In genomic region chr6:154995241-154996162, GRCh38 we compare ENCODE assay signal across 8 cellular contexts. TPM values are rescaled to one million over a fixed set of nuclear protein-coding genes. Genes with fewer than 3 reads are reported as not detected.
DNase-seq lines count a peak whose midpoint lies in the region; ATAC-seq and TF ChIP-seq lines count a peak whose summit lies in the region.

Gene TIAM2, plus strand, starts transcription at chr6:154995315. Its CDS starts 133,909 bp downstream, at chr6:155129224.

- 0 out of 4 replicates have a peak, but pooled peaks cover 6% of the 10 kb centered on the region in 2 experiments for H3K79me1 ChIP-seq in IMR-90 (ENCODE audit: low read depth in 1 of 2, low read length in 2 of 2)

- no peaks in the 10 kb centered on the region for H3K9me3 ChIP-seq in IMR-90 (ENCODE audit: control insufficient read depth, insufficient read depth, low read length)
- no peaks in the 10 kb centered on the region for H3K9me3 ChIP-seq in hepatocyte (ENCODE audit: low read depth)
- no peaks in the 10 kb centered on the region for H3K9me3 ChIP-seq in sigmoid colon

- H4K91ac ChIP-seq in IMR-90 (ENCODE audit: insufficient read depth, low read depth, low read length) = peak within 1 kb of the TSS; percentile 32; the same call in 1 of the 2 replicates

- peak within 1 kb of the TSS; percentile 63 for H2BK120ac ChIP-seq in IMR-90 (ENCODE audit: low read depth, low read length)

- POLR2A ChIA-PET in IMR-90 (lab: Charles Lee; ENCODE audit: unreplicated experiment) = interaction anchor here (0.8 to 1.0 kb wide), 2 partner anchors 63 to 105 kb away, joined by 3 to 4 read pairs; no protein-coding TSS in a partner anchor

- H3K56ac ChIP-seq in IMR-90 (ENCODE audit: extremely low read depth, insufficient read depth, low read length) = no peak within 1 kb of the TSS

- no TSS peak for BruUV-seq in IMR-90 (replicated peaks; lab: Mats Ljungman, UMichigan)

- H4K5ac ChIP-seq in IMR-90 (ENCODE audit: low read depth, low read length) = no peak within 1 kb of the TSS

- CTCF ChIA-PET in IMR-90 (lab: Yijun Ruan, JAX) = no interaction called here

- intact Hi-C loops in IMR-90 (cut with micrococcal nuclease) (loop anchor here (5.0 kb wide), 1 partner anchor 68 kb away; no protein-coding TSS in a partner anchor), sigmoid colon (cut with DNase I) (no loop called here)

- peak within 1 kb of the TSS; percentile 86 for H3K4me2 ChIP-seq in IMR-90 (ENCODE audit: low read depth, low read length)
- H3K4me2 ChIP-seq in hepatocyte = peak within 1 kb of the TSS; percentile 89

- 2% methylated on average over 47 of the region's 114 CpGs; no CpG with 5 or more reads in 1 of the 2 experiments for WGBS in IMR-90 (ENCODE audit: extremely low coverage in 2 of 2, insufficient read length in 1 of 2), 2 experiments
- 1% methylated on average over 59 of the region's 114 CpGs for WGBS in hepatocyte (ENCODE audit: low lambda C conversion rate, missing lambda C conversion rate)
- 0 to 1% methylated on average over 114 of the region's 114 CpGs for WGBS in sigmoid colon, 2 donors

- H2BK20ac ChIP-seq in IMR-90 (ENCODE audit: low read depth, low read length) = no peak within 1 kb of the TSS

- in situ Hi-C loops in IMR-90 (cut with MboI; ENCODE audit: low sequenced_read_pairs) = no loop called here

- peaks cover 3% of the 10 kb centered on the region for H3K79me2 ChIP-seq in hepatocyte

- H3K27ac ChIP-seq in IMR-90 (ENCODE audit: insufficient read depth, low read length) (peak within 1 kb of the TSS; percentile 35; the same call in 1 of the 2 replicates), hepatocyte (peak within 1 kb of the TSS; percentile 10), sigmoid colon (peak within 1 kb of the TSS in 2 of 4 donors; percentile 34 to 43)

- H2BK5ac ChIP-seq in IMR-90 (ENCODE audit: low read depth, low read length, poor library complexity, severe bottlenecking) = no peak within 1 kb of the TSS

- H4K20me1 ChIP-seq in IMR-90 (ENCODE audit: insufficient read depth, low read length) (peaks cover 4% of the 10 kb centered on the region; the same call in 1 of the 2 replicates), hepatocyte (ENCODE audit: insufficient read depth, poor library complexity, severe bottlenecking) (no peaks in the 10 kb centered on the region)

- no peaks in the 10 kb centered on the region for H3K36me3 Mint-ChIP-seq in activated naive CD4-positive, alpha-beta T cell treated with anti-CD3 and anti-CD28 coated beads, Interleukin-2, amount 50 U/mL, for 72 hours

- peak within 1 kb of the TSS; percentile 76 for H3K9ac ChIP-seq in IMR-90 (ENCODE audit: low read depth, low read length)

- 0 out of 2 replicates have a peak, but pooled peaks have one; percentile 4 for TF ChIP-seq CTCF in IMR-90 (conservative IDR thresholded peaks at IDR 0.05; ENCODE audit: low read depth, low read length)
- peak; percentile 16 for TF ChIP-seq CTCF in hepatocyte (IDR thresholded peaks at IDR 0.05; ENCODE audit: poor library complexity)
- TF ChIP-seq CTCF in sigmoid colon (IDR thresholded peaks at IDR 0.05) = no peak

- H3K4ac ChIP-seq in IMR-90 (ENCODE audit: low read depth, low read length) = peak within 1 kb of the TSS; percentile 59

- no peak for TF ChIP-seq POLR2A in IMR-90 (IDR thresholded peaks at IDR 0.05; ENCODE audit: low read depth, low read length)
- no peak for TF ChIP-seq POLR2A in sigmoid colon (IDR thresholded peaks at IDR 0.05)

- H3K27ac Mint-ChIP-seq in activated naive CD4-positive, alpha-beta T cell treated with anti-CD3 and anti-CD28 coated beads, Interleukin-2, amount 50 U/mL, for 72 hours = no peak within 1 kb of the TSS

- H3K36me3 ChIP-seq in IMR-90 (ENCODE audit: control insufficient read depth, insufficient read depth, low read length) (no peaks in the 10 kb centered on the region), hepatocyte (replicated peaks; ENCODE audit: insufficient read depth, low read depth) (no peaks in the 10 kb centered on the region), sigmoid colon (no peaks in the 10 kb centered on the region)

- peak; percentile 70 for DNase-seq in ELF-1 (ENCODE audit: low read depth, low spot score)
- DNase-seq in IMR-90 = no peak
- peak in 1 of 2 donors; percentile 44 for DNase-seq in activated naive CD4-positive, alpha-beta T cell treated with anti-CD3 and anti-CD28 coated beads, Interleukin-2, amount 50 U/mL, for 72 hours (ENCODE audit: low spot score in 2 of 2)
- DNase-seq in hepatocyte (ENCODE audit: low spot score) = peak; percentile 68
- DNase-seq in sigmoid colon = no peak
- DNase-seq in NCI-H1092 (lab: John Stamatoyannopoulos, UW) = no peak
- DNase-seq in mesenteric fat pad (ENCODE audit: low spot score) = no peak
- DNase-seq in MV-4-11 (lab: John Stamatoyannopoulos, UW) = no peak

- dilution Hi-C loops in IMR-90 (cut with HindIII; ENCODE audit: low sequenced_read_pairs, unreplicated experiment) = no loop called here

- H2AK9ac ChIP-seq in IMR-90 (replicated peaks; ENCODE audit: low read depth, low read length, poor library complexity) = peak within 1 kb of the TSS; percentile 91

- H3K9me1 ChIP-seq in IMR-90 (ENCODE audit: insufficient read depth, low read length) = no peaks in the 10 kb centered on the region

- H2AFZ ChIP-seq in IMR-90 (replicated peaks; ENCODE audit: low read length, poor library complexity) = peak within 1 kb of the TSS; percentile 97
- peak within 1 kb of the TSS; percentile 81 for H2AFZ ChIP-seq in hepatocyte

- H2BK15ac ChIP-seq in IMR-90 (ENCODE audit: low read depth, low read length) = no peak within 1 kb of the TSS

- no peak for TF ChIP-seq RAD21 in IMR-90 (IDR thresholded peaks at IDR 0.05; ENCODE audit: low read length)

- no peaks in the 10 kb centered on the region for H3K9me3 Mint-ChIP-seq in activated naive CD4-positive, alpha-beta T cell treated with anti-CD3 and anti-CD28 coated beads, Interleukin-2, amount 50 U/mL, for 72 hours

- H3K23ac ChIP-seq in IMR-90 (ENCODE audit: low read depth, low read length) = peak within 1 kb of the TSS; percentile 64; the same call in 1 of the 2 replicates

- no peak for TF ChIP-seq EP300 in sigmoid colon (IDR thresholded peaks at IDR 0.05)

- no peak within 1 kb of the TSS; the same call in 1 of the 2 replicates for H2AK5ac ChIP-seq in IMR-90 (ENCODE audit: low read depth, low read length)

- peak within 1 kb of the TSS; percentile 27; the same call in 1 of the 2 replicates for H3K18ac ChIP-seq in IMR-90 (ENCODE audit: low read depth, low read length)

- peak within 1 kb of the TSS in 1 of 2 experiments; percentile 80; a peak in 1 of 4 replicates for H4K8ac ChIP-seq in IMR-90 (ENCODE audit: low read depth in 2 of 2, low read length in 2 of 2)

- H3K4me3 ChIP-seq in IMR-90 (ENCODE audit: insufficient read depth, low read depth, low read length) (peak within 1 kb of the TSS; percentile 91), hepatocyte (peak within 1 kb of the TSS; percentile 98), sigmoid colon (peak within 1 kb of the TSS; percentile 42 to 65 (median 60))

- H3K9me2 ChIP-seq in hepatocyte (replicated peaks; ENCODE audit: insufficient read depth) = no peaks in the 10 kb centered on the region

- H3K4me1 ChIP-seq in IMR-90 (ENCODE audit: control insufficient read depth, insufficient read depth, low read length) = no peaks in the 10 kb centered on the region; the same call in 1 of the 2 replicates
- H3K4me1 ChIP-seq in hepatocyte (ENCODE audit: insufficient read depth) = peaks cover 12% of the 10 kb centered on the region
- H3K4me1 ChIP-seq in sigmoid colon = peaks cover 0 to 9% (median 8%) of the 10 kb centered on the region in 4 donors

- ATAC-seq in IMR-90 (ENCODE audit: low read depth) = peak; percentile 87
- ATAC-seq in activated naive CD4-positive, alpha-beta T cell treated with anti-CD3 and anti-CD28 coated beads, Interleukin-2, amount 50 U/mL, for 72 hours = peak; percentile 60 to 82

- peak within 1 kb of the TSS; percentile 81; the same call in 1 of the 2 replicates for H3K14ac ChIP-seq in IMR-90 (replicated peaks; ENCODE audit: low read depth, low read length)

- no peaks in the 10 kb centered on the region for H3K27me3 ChIP-seq in IMR-90 (ENCODE audit: control insufficient read depth, insufficient read depth, low read length)
- H3K27me3 ChIP-seq in hepatocyte = no peaks in the 10 kb centered on the region
- peaks cover 0 to 20% (median 0%) of the 10 kb centered on the region in 3 donors for H3K27me3 ChIP-seq in sigmoid colon

TF ChIP-seq in IMR-90, 13 proteins besides CTCF, POLR2A, EP300 and RAD21:
- TF ChIP-seq MAZ (IDR thresholded peaks at IDR 0.05; ENCODE audit: borderline replicate concordance, low read depth, low read length) = peak; percentile 17; the same call in 1 of the 2 replicates
- TF ChIP-seq MAFK (IDR thresholded peaks at IDR 0.05; ENCODE audit: low read depth, low read length) = no peak

RNA-seq across cellular contexts. Expression of gene TIAM2, which starts in this region (rescaled TPM):
- 4.7 and 5.6 TPM in 2 replicates for total RNA-seq in IMR-90 (2012; rRNA removed)
- 2.4 and 3.1 TPM in 2 replicates for polyA plus RNA-seq in IMR-90 (2012; rRNA removed)
- 1.3 and 4.4 TPM in 2 replicates for polyA plus RNA-seq in IMR-90 (2012; cell fraction: cytosol; rRNA removed)
- 2.7 and 10.6 TPM in 2 replicates for polyA plus RNA-seq in IMR-90 (2012; cell fraction: nucleus; rRNA removed; ENCODE audit: low replicate concordance)
- total RNA-seq in activated naive CD4-positive, alpha-beta T cell treated with anti-CD3 and anti-CD28 coated beads, Interleukin-2, amount 50 U/mL, for 72 hours = 10 to 100 TPM in 1 of 2 donors, 1 to 10 TPM in 1; 2.5 to 12.5 TPM
- total RNA-seq in hepatocyte = 11.8 and 16.9 TPM in 2 replicates
- polyA plus RNA-seq in hepatocyte = 5.5 and 11.8 TPM in 2 replicates
- 10 to 100 TPM; 11.0 to 15.8 (median 13.6) TPM for total RNA-seq in sigmoid colon
- polyA plus RNA-seq in sigmoid colon = 1 to 10 TPM; 1.2 to 2.7 (median 1.6) TPM
- total RNA-seq in mesenteric fat pad = 5.9 TPM

Comparison
In these comparisons a context has a peak if more than half of its experiments do, and no peak if none do; other contexts are left out.
1. DNase-seq: peak in ELF-1 (single experiment) and hepatocyte (single experiment); none in IMR-90 (single experiment), sigmoid colon (single experiment), NCI-H1092 (single experiment), mesenteric fat pad (single experiment) and MV-4-11 (single experiment).
2. CTCF ChIP-seq: peak in IMR-90 (single experiment) and hepatocyte (single experiment); none in sigmoid colon (0 of 4).
3. Peak in every context shown above with its lines, with median percentiles within 50 percentile points of each other: H3K4me3 ChIP-seq.